34 cellular contexts compared by ENCODE assay signal in the genomic region with DNA sequence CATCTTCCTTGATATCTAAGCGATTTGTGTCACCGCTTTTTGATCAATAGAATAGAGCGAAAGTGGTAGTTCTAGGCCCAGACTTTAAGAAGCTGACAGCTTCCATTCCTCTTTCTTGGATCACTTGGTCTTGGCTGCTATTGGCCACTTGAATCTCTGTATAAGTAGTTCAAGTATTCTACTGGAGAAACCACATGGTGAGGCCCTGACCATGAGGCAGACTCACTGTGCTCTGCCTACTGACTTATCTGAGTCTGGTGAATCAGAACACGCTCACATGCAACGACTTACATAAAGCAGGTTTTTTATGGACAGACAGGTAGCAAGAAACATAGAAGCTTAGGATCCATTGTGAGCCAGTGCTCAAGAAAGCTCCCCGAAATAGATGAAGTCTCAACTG. TPM values are rescaled to one million over a fixed set of nuclear protein-coding genes. Genes with fewer than 3 reads are reported as not detected.
"Had no signal": no experiment of that assay in that cellular context is flagged by ENCODE, and none has a peak within 500 bp of the region (broad histone marks: within the 10 kb centered on the region; RNA-seq: fewer than 3 reads in every experiment).

No MANE protein-coding gene starts in this region.

- H3K27me3 ChIP-seq: body of pancreas, brain microvascular endothelial cell, breast epithelium had no signal

- H3K36me3 ChIP-seq: adrenal gland, brain microvascular endothelial cell, breast epithelium had no signal

- DNase-seq: activated B cell treated with CpG ODN at 0.5 μM for 24 hours; activated CD4-positive, alpha-beta memory T cell treated with anti-CD3 and anti-CD28 coated beads for 36 hours; activated CD4-positive, alpha-beta T cell treated with anti-CD3 and anti-CD28 coated beads for 4 hours; activated CD4-positive, alpha-beta T cell treated with anti-CD3 and anti-CD28 coated beads, Interleukin-2, amount 10 ng/mL, durations not matched to agents 24 days and 14 days; activated CD4-positive, alpha-beta T cell treated with anti-CD3 and anti-CD28 coated beads, Interleukin-2, amount 50 U/mL, for 1 hour; activated CD4-positive, alpha-beta T cell treated with anti-CD3 and anti-CD28 coated beads, Interleukin-2, amount 50 U/mL, for 4 hours; activated CD4-positive, CD25-positive, alpha-beta regulatory T cell treated with anti-CD3 and anti-CD28 coated beads, Interleukin-2, amount 50 U/mL, for 72 hours; activated CD8-positive, alpha-beta memory T cell treated with anti-CD3 and anti-CD28 coated beads, Interleukin-2, amount 50 U/mL, for 4 hours; activated CD8-positive, alpha-beta T cell treated with anti-CD3 and anti-CD28 coated beads for 36 hours; activated effector memory CD4-positive, alpha-beta T cell treated with anti-CD3 and anti-CD28 coated beads, Interleukin-2, amount 50 U/mL, for 16 hours; activated gamma-delta T cell treated with Interleukin-2 at 50 U/mL for 16 hours; activated naive CD4-positive, alpha-beta T cell; activated naive CD4-positive, alpha-beta T cell treated with anti-CD3 and anti-CD28 coated beads for 36 hours; activated naive CD4-positive, alpha-beta T cell treated with anti-CD3 and anti-CD28 coated beads, Interleukin-2, amount 50 U/mL, for 16 hours; activated naive CD8-positive, alpha-beta T cell treated with anti-CD3 and anti-CD28 coated beads for 36 hours; activated T-cell treated with anti-CD3 and anti-CD28 coated beads for 4 hours; activated T-cell treated with anti-CD3 and anti-CD28 coated beads, Interleukin-2, amount 50 U/mL, for 1 hour; activated T-cell treated with anti-CD3 and anti-CD28 coated beads, Interleukin-2, amount 50 U/mL, for 4 hours; activated T-cell treated with anti-CD3 and anti-CD28 coated beads, Interleukin-2, amount 50 U/mL, for 72 hours; adrenal gland; amniotic stem cell; aorta; body of pancreas; brain microvascular endothelial cell; central memory CD4-positive, alpha-beta T cell; T-helper 1 cell; T-helper 2 cell; T-helper 9 cell had no signal

- H3K27ac ChIP-seq: adrenal gland, body of pancreas, brain microvascular endothelial cell, breast epithelium, VCaP had no signal

- H3K4me1 ChIP-seq: adrenal gland, body of pancreas, breast epithelium had no signal

- H3K9me3 ChIP-seq: adrenal gland, body of pancreas, breast epithelium had no signal

- H3K4me3 ChIP-seq: adrenal gland, body of pancreas, breast epithelium had no signal

- ATAC-seq: activated CD8-positive, alpha-beta T cell treated with anti-CD3 and anti-CD28 coated beads for 36 hours; activated naive CD4-positive, alpha-beta T cell treated with anti-CD3 and anti-CD28 coated beads, Interleukin-2, amount 50 U/mL, for 72 hours; activated T-cell treated with anti-CD3 and anti-CD28 coated beads, Interleukin-2, amount 50 U/mL, for 4 hours; activated T-cell treated with anti-CD3 and anti-CD28 coated beads, Interleukin-2, amount 50 U/mL, for 72 hours; activated T-helper 17 cell treated with anti-CD3 and anti-CD28 coated beads, Interleukin-2, amount 50 U/mL, for 72 hours; body of pancreas had no signal

RNA-seq across cellular contexts. Expression of gene OLIG3, which starts 27.0 kb away (rescaled TPM):
- total RNA-seq: activated B cell treated with CpG ODN at 0.5 μM for 24 hours; activated CD4-positive, alpha-beta T cell treated with anti-CD3 and anti-CD28 coated beads, Interleukin-2, amount 10 ng/mL, durations not matched to agents 24 days and 14 days; activated naive CD4-positive, alpha-beta T cell treated with anti-CD3 and anti-CD28 coated beads for 36 hours; activated T-cell treated with anti-CD3 and anti-CD28 coated beads, Interleukin-2, amount 50 U/mL, for 4 hours; activated T-helper 1 cell treated with anti-CD3 and anti-CD28 coated beads, Interleukin-12 subunit alpha, Interleukin-12 subunit beta, Interleukin-2, Interleukin-4 antibody, amounts not matched to agents 30 ng/mL and 10 ng/mL and 1 ng/mL, durations not matched to agents 14 hours and 24 hours and 36 hours; adrenal gland; aorta; body of pancreas; breast epithelium; cardiac septum had no signal
